In the genomic region with DNA sequence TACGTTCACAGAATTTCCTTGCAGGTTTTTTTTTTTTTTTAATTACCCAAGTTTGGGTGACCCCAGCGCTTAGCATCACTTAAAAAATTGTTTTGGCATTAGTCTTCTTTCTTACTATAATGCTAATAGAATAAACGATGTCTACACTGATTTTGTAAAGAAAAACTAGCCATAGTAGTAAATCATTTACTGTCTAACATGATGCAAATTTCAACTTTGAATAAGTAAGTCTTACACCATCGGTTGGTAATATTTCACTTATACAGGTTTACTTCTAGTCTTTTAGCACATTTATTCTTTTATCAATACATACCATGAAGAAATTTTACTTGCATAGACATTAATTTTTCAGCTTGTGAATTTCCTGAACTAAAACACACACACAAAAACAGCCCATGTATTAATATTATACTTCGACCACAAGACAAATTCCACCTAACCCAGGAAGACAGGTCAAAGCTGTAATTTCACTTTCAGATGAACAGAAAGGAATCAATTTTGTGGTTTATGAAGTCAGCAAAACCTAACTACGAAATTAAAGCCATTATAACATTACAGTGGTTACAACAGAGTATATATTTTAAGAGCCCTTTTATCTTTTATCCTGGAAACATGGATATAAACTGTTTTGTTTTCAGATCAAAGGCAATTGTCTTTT, we compare ENCODE assay signal across 8 cellular contexts. TPM values are rescaled to one million over a fixed set of nuclear protein-coding genes. Genes with fewer than 3 reads are reported as not detected.
DNase-seq lines count a peak whose midpoint lies in the region; ATAC-seq and TF ChIP-seq lines count a peak whose summit lies in the region.

No MANE protein-coding gene starts in this region.

- peaks cover 73 to 85% (median 85%) of the 10 kb centered on the region in 3 donors for H3K4me1 Mint-ChIP-seq in CD8-positive, alpha-beta memory T cell

- DNase-seq in CD8-positive, alpha-beta memory T cell: peak in 1 of 5 donors; percentile 21
- DNase-seq in NOMO-1 treated with DMSO at 0.1 percent for 48 hours (lab: John Stamatoyannopoulos, UW; ENCODE audit: unreplicated experiment) (peak; percentile 68), BE2C (no peak), NCI-H187 (lab: John Stamatoyannopoulos, UW) (no peak), iPS-NIHi7 (ENCODE audit: extremely low spot score) (no peak)

- H3K36me3 ChIP-seq in CD8-positive, alpha-beta memory T cell (ENCODE audit: insufficient read depth, low read length): no peaks in the 10 kb centered on the region
- H3K36me3 ChIP-seq in iPS-15b (ENCODE audit: control insufficient read depth, insufficient read depth, low read length) (no peaks in the 10 kb centered on the region), BE2C (no peaks in the 10 kb centered on the region)

- no peak overlapping the region for H3K9ac ChIP-seq in iPS-15b (ENCODE audit: low read depth, low read length)

- ATAC-seq in GM21529 (IDR thresholded peaks at IDR 0.05; ENCODE audit: unreplicated experiment) (peak; percentile 27), esophagus mucosa (no peak)

- H3K4me1 ChIP-seq in CD8-positive, alpha-beta memory T cell (ENCODE audit: insufficient read depth, low read length): peaks cover 59% of the 10 kb centered on the region
- H3K4me1 ChIP-seq in iPS-15b (ENCODE audit: control insufficient read depth, insufficient read depth, low read length) (peaks cover 15% of the 10 kb centered on the region), BE2C (no peaks in the 10 kb centered on the region)

- no peaks in the 10 kb centered on the region for H3K9me3 Mint-ChIP-seq in CD8-positive, alpha-beta memory T cell

- POLR2A ChIA-PET in CD8-positive, alpha-beta memory T cell (lab: Charles Lee): no interaction called here

- peak overlapping the region; percentile 90 to 100 (median 92) for H3K4me3 Mint-ChIP-seq in CD8-positive, alpha-beta memory T cell

- CTCF ChIA-PET in CD8-positive, alpha-beta memory T cell (lab: Charles Lee): interaction anchor here (1.7 to 2.5 kb wide), 2 partner anchors 20 to 69 kb away, joined by 7 to 8 read pairs; no protein-coding TSS in a partner anchor

- no peak for TF ChIP-seq CTCF in BE2C (IDR thresholded peaks at IDR 0.05; ENCODE audit: low read depth, low read length)

- peak overlapping the region; percentile 82 for H3K27ac ChIP-seq in CD8-positive, alpha-beta memory T cell (ENCODE audit: low read depth, low read length)

- H3K27me3 ChIP-seq in CD8-positive, alpha-beta memory T cell (ENCODE audit: insufficient read depth, low read length, poor library complexity, severe bottlenecking): no peaks in the 10 kb centered on the region
- H3K27me3 ChIP-seq in iPS-15b (ENCODE audit: control insufficient read depth, insufficient read depth, low read length) (no peaks in the 10 kb centered on the region), BE2C (peaks cover 51% of the 10 kb centered on the region)

- H3K9me3 ChIP-seq in CD8-positive, alpha-beta memory T cell (ENCODE audit: low read length): no peaks in the 10 kb centered on the region
- H3K9me3 ChIP-seq in iPS-15b (ENCODE audit: control insufficient read depth, insufficient read depth, low read length) (no peaks in the 10 kb centered on the region), BE2C (no peaks in the 10 kb centered on the region)

- H3K4me3 ChIP-seq in CD8-positive, alpha-beta memory T cell (ENCODE audit: low read length): peak overlapping the region; percentile 70
- H3K4me3 ChIP-seq in iPS-15b (ENCODE audit: low read depth, low read length) (peak overlapping the region; percentile 93), BE2C (ENCODE audit: low read depth, low read length) (no peak overlapping the region)

- H3K27ac Mint-ChIP-seq in CD8-positive, alpha-beta memory T cell: peak overlapping the region; percentile 9 to 98 (median 78)

- H3K27me3 Mint-ChIP-seq in CD8-positive, alpha-beta memory T cell: peaks cover 0 to 3% of the 10 kb centered on the region in 2 donors

- peaks cover 0 to 11% (median 0%) of the 10 kb centered on the region in 3 donors for H3K36me3 Mint-ChIP-seq in CD8-positive, alpha-beta memory T cell

RNA-seq across cellular contexts. Expression of a gene that starts 1.9 kb away (rescaled TPM):
- total RNA-seq in CD8-positive, alpha-beta memory T cell: 10 to 100 TPM; 19.0 to 21.4 TPM
- polyA plus RNA-seq in CD8-positive, alpha-beta memory T cell: 3.0 TPM
- not detected for polyA plus RNA-seq in BE2C (2012; ENCODE audit: insufficient read depth, insufficient read length, low read depth)
- total RNA-seq in esophagus mucosa: 49.7 TPM
